ENCODE assay signal across 8 cellular contexts in genomic region chr1:33036051-33036525, GRCh38. TPM values are rescaled to one million over a fixed set of nuclear protein-coding genes. Genes with fewer than 3 reads are reported as not detected.
DNase-seq lines count a peak whose midpoint lies in the region; ATAC-seq and TF ChIP-seq lines count a peak whose summit lies in the region.

No MANE protein-coding gene starts in this region.

- H3K4me3 ChIP-seq in LNCaP clone FGC (ENCODE audit: low read depth, low read length) = peak overlapping the region; percentile 98
- H3K4me3 ChIP-seq in iPS-15b (ENCODE audit: low read depth, low read length) = peak overlapping the region; percentile 94

- H3K36me3 ChIP-seq in iPS-15b (ENCODE audit: control insufficient read depth, insufficient read depth, low read length) = no peaks in the 10 kb centered on the region

- peaks cover 47% of the 10 kb centered on the region for H3K36me3 Mint-ChIP-seq in activated naive CD8-positive, alpha-beta T cell treated with anti-CD3 and anti-CD28 coated beads for 36 hours

- peak overlapping the region; percentile 91 for H3K27ac Mint-ChIP-seq in activated naive CD8-positive, alpha-beta T cell treated with anti-CD3 and anti-CD28 coated beads for 36 hours

- H3K4me1 ChIP-seq in iPS-15b (ENCODE audit: control insufficient read depth, insufficient read depth, low read length) = peaks cover 6% of the 10 kb centered on the region

- H3K9me3 Mint-ChIP-seq in activated naive CD8-positive, alpha-beta T cell treated with anti-CD3 and anti-CD28 coated beads for 36 hours = peaks cover 3% of the 10 kb centered on the region

- no peaks in the 10 kb centered on the region for H3K27me3 Mint-ChIP-seq in activated naive CD8-positive, alpha-beta T cell treated with anti-CD3 and anti-CD28 coated beads for 36 hours

- no peak for TF ChIP-seq CTCF in LNCaP clone FGC (IDR thresholded peaks at IDR 0.05; ENCODE audit: control insufficient read depth, extremely low read depth, insufficient read depth)

- no peaks in the 10 kb centered on the region for H3K9me3 ChIP-seq in iPS-15b (ENCODE audit: control insufficient read depth, insufficient read depth, low read length)

- H3K9ac ChIP-seq in iPS-15b (ENCODE audit: low read depth, low read length) = peak overlapping the region; percentile 83

- peaks cover 41% of the 10 kb centered on the region for H3K4me1 Mint-ChIP-seq in activated naive CD8-positive, alpha-beta T cell treated with anti-CD3 and anti-CD28 coated beads for 36 hours

- ATAC-seq in HG02642 (IDR thresholded peaks at IDR 0.05; ENCODE audit: poor library complexity, unreplicated experiment) = no peak

- H3K27me3 ChIP-seq in iPS-15b (ENCODE audit: control insufficient read depth, insufficient read depth, low read length) = no peaks in the 10 kb centered on the region

- H3K4me3 Mint-ChIP-seq in activated naive CD8-positive, alpha-beta T cell treated with anti-CD3 and anti-CD28 coated beads for 36 hours = peak overlapping the region; percentile 84

- DNase-seq in ELF-1 (ENCODE audit: low read depth, low spot score) (peak; percentile 73), LNCaP clone FGC (ENCODE audit: low read depth) (no peak), SHP77 treated with DMSO at 0.1 percent for 48 hours (lab: John Stamatoyannopoulos, UW) (no peak)
- peak; percentile 14 for DNase-seq in activated naive CD8-positive, alpha-beta T cell treated with anti-CD3 and anti-CD28 coated beads for 36 hours
- DNase-seq in stimulated activated CD4-positive, alpha-beta T cell treated with anti-CD3 and anti-CD28 coated beads, Interleukin-4, amount 100 ng/mL, for 24 hours = peak; percentile 25
- DNase-seq in stimulated activated naive CD4-positive, alpha-beta T cell treated with Interleukin-2 at 50 U/mL for 16 hours (lab: John Stamatoyannopoulos, UW) = no peak

RNA-seq across cellular contexts. Expression of gene AK2, which starts 0.6 kb away (rescaled TPM):
- total RNA-seq in activated naive CD8-positive, alpha-beta T cell treated with anti-CD3 and anti-CD28 coated beads for 36 hours = 100 to 1,000 TPM; 372 to 389 TPM

RNA-seq across cellular contexts. Expression of gene AZIN2, which starts 44.9 kb away (rescaled TPM):
- 1 to 10 TPM; 1.8 to 3.6 TPM for total RNA-seq in activated naive CD8-positive, alpha-beta T cell treated with anti-CD3 and anti-CD28 coated beads for 36 hours

Comparison
In these comparisons a context has a peak if more than half of its experiments do, and no peak if none do; other contexts are left out.
1. DNase-seq: peak in ELF-1 (single experiment), activated naive CD8-positive, alpha-beta T cell treated with anti-CD3 and anti-CD28 coated beads for 36 hours (single experiment) and stimulated activated CD4-positive, alpha-beta T cell treated with anti-CD3 and anti-CD28 coated beads, Interleukin-4, amount 100 ng/mL, for 24 hours (single experiment); none in LNCaP clone FGC (single experiment), SHP77 treated with DMSO at 0.1 percent for 48 hours (single experiment) and stimulated activated naive CD4-positive, alpha-beta T cell treated with Interleukin-2 at 50 U/mL for 16 hours (single experiment).